Comparison of ENCODE assay signal across 1 cellular context in the genomic region with DNA sequence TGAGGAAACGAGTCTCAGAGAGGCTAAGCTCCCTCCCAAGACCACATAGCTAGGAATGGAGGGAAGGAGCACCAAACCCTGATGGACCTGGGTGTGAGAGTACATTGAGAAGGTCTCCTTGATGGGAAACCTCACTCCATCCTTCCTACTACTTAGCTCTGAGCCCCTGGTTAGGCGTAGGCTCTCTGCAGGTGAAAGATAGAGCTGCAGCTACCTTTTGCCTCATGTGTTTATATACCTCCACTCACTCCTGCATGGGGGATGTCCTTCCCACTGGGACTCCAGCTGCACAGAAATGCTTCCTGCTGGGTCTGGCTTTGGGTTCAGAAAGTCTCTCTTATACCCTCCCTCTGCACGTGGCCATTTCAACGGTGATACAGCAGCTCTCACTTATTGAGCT.
TF ChIP-seq lines count a peak whose summit lies in the region.

No MANE protein-coding gene starts in this region.

TF ChIP-seq in HepG2, 621 proteins besides CTCF, POLR2A, EP300 and RAD21 (continued from another document):
- TF ChIP-seq, protein P1, sequence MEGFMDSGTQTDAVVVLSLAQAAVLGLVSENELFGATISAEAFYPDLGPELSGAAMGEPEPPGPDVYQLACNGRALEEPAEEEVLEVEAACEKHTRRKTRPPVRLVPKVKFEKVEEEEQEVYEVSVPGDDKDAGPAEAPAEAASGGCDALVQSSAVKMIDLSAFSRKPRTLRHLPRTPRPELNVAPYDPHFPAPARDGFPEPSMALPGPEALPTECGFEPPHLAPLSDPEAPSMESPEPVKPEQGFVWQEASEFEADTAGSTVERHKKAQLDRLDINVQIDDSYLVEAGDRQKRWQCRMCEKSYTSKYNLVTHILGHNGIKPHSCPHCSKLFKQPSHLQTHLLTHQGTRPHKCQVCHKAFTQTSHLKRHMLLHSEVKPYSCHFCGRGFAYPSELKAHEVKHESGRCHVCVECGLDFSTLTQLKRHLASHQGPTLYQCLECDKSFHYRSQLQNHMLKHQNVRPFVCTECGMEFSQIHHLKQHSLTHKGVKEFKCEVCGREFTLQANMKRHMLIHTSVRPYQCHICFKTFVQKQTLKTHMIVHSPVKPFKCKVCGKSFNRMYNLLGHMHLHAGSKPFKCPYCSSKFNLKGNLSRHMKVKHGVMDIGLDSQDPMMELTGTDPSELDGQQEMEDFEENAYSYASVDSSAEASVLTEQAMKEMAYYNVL (CRISPR knock-in tag; IDR thresholded peaks at IDR 0.05; ENCODE audit: borderline replicate concordance) = no peak
- TF ChIP-seq, protein P2, sequence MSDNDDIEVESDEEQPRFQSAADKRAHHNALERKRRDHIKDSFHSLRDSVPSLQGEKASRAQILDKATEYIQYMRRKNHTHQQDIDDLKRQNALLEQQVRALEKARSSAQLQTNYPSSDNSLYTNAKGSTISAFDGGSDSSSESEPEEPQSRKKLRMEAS (IDR thresholded peaks at IDR 0.05) = no peak
- TF ChIP-seq ZNF619 (CRISPR knock-in tag; IDR thresholded peaks at IDR 0.05) (no peak), ZNF496 (CRISPR knock-in tag; IDR thresholded peaks at IDR 0.05; ENCODE audit: insufficient replicate concordance) (no peak), GTF3A (CRISPR knock-in tag; conservative IDR thresholded peaks at IDR 0.05) (no peak)
